ENCODE assay signal across 10 cellular contexts in genomic region chr18:79070486-79070885, GRCh38. TPM values are rescaled to one million over a fixed set of nuclear protein-coding genes. Genes with fewer than 3 reads are reported as not detected.
DNase-seq lines count a peak whose midpoint lies in the region; ATAC-seq and TF ChIP-seq lines count a peak whose summit lies in the region.
"Had no signal": no experiment of that assay in that cellular context is flagged by ENCODE, and none has a peak within 500 bp of the region (broad histone marks: within the 10 kb centered on the region; RNA-seq: fewer than 3 reads in every experiment).

No MANE protein-coding gene starts in this region.

- no peak overlapping the region for H2BK120ac ChIP-seq in mesenchymal stem cell (ENCODE audit: low read depth, low read length)

- no peak overlapping the region for H2BK15ac ChIP-seq in mesenchymal stem cell (ENCODE audit: low read depth, poor library complexity, severe bottlenecking)

- WGBS in mesenchymal stem cell, result 93% methylated on average over 2 of the region's 3 CpGs

- H4K8ac ChIP-seq in mesenchymal stem cell (ENCODE audit: low read length), result no peak overlapping the region

- no peak overlapping the region for H2BK5ac ChIP-seq in mesenchymal stem cell (ENCODE audit: low read depth, low read length, poor library complexity, severe bottlenecking)

- H3K9me3 ChIP-seq in A673 (ENCODE audit: low read depth, low read length, poor library complexity, severe bottlenecking), result no peaks in the 10 kb centered on the region
- no peaks in the 10 kb centered on the region for H3K9me3 ChIP-seq in HAP-1
- no peaks in the 10 kb centered on the region for H3K9me3 ChIP-seq in adipocyte (ENCODE audit: control insufficient read depth, low read length)
- no peaks in the 10 kb centered on the region for H3K9me3 ChIP-seq in mesenchymal stem cell (ENCODE audit: control insufficient read depth, low read length)
- H3K9me3 ChIP-seq: adrenal gland had no signal

- peak overlapping the region; percentile 55 for H3K4me2 ChIP-seq in mesenchymal stem cell (ENCODE audit: low read length, poor library complexity, severe bottlenecking)

- H3K4me3 ChIP-seq in A673 (ENCODE audit: low read depth, low read length, poor library complexity, severe bottlenecking) (peak overlapping the region; percentile 81), HAP-1 (peak overlapping the region; percentile 65), adipocyte (ENCODE audit: low read length) (peak overlapping the region; percentile 84), mesenchymal stem cell (ENCODE audit: insufficient read depth in 1 of 2, low read depth in 1 of 2, low read length in 2 of 2) (peak overlapping the region in 1 of 2 experiments; percentile 81)

- H3K36me3 ChIP-seq in A673 (ENCODE audit: insufficient read depth, low read length, poor library complexity, severe bottlenecking) (no peaks in the 10 kb centered on the region), HAP-1 (replicated peaks) (no peaks in the 10 kb centered on the region; the same call in 1 of the 2 replicates), adipocyte (ENCODE audit: control insufficient read depth, insufficient read depth, low read length, severe bottlenecking) (no peaks in the 10 kb centered on the region), mesenchymal stem cell (ENCODE audit: control insufficient read depth in 1 of 2, insufficient read depth in 2 of 2, low read depth in 1 of 2, low read length in 2 of 2) (peaks cover 0 to 11% of the 10 kb centered on the region in 2 experiments)
- H3K36me3 ChIP-seq: adrenal gland had no signal

- no peak overlapping the region for H3K14ac ChIP-seq in mesenchymal stem cell (ENCODE audit: low read length in 2 of 2)

- no peaks in the 10 kb centered on the region for H3K27me3 ChIP-seq in A673 (replicated peaks; ENCODE audit: insufficient read depth, low read depth, low read length, poor library complexity)
- H3K27me3 ChIP-seq in HAP-1 (ENCODE audit: low read depth), result no peaks in the 10 kb centered on the region
- H3K27me3 ChIP-seq in adipocyte (replicated peaks; ENCODE audit: control insufficient read depth, insufficient read depth, low read length), result no peaks in the 10 kb centered on the region
- H3K27me3 ChIP-seq in mesenchymal stem cell (ENCODE audit: control insufficient read depth in 1 of 2, insufficient read depth in 1 of 2, low read length in 2 of 2), result no peaks in the 10 kb centered on the region
- H3K27me3 ChIP-seq: adrenal gland had no signal

- H2AFZ ChIP-seq in mesenchymal stem cell (ENCODE audit: low read depth, low read length), result no peak overlapping the region

- no peak overlapping the region for H4K91ac ChIP-seq in mesenchymal stem cell (ENCODE audit: low read length)

- H3K18ac ChIP-seq in mesenchymal stem cell (ENCODE audit: low read depth in 1 of 2, low read length in 2 of 2), result no peak overlapping the region

- no peak overlapping the region for H3K4ac ChIP-seq in mesenchymal stem cell (ENCODE audit: low read depth in 1 of 2, low read length in 2 of 2)

- no peak for ATAC-seq in HG03280 (IDR thresholded peaks at IDR 0.05; ENCODE audit: unreplicated experiment)

- H3K9ac ChIP-seq in adipocyte (ENCODE audit: low read length) (peak overlapping the region; percentile 90), mesenchymal stem cell (ENCODE audit: low read length) (peak overlapping the region; percentile 97)

- BruUV-seq in A673 (replicated peaks; lab: Mats Ljungman, UMichigan), result no TSS peak

- H3K27ac ChIP-seq in A673 (ENCODE audit: low read depth, low read length, poor library complexity, severe bottlenecking), result no peak overlapping the region
- no peak overlapping the region for H3K27ac ChIP-seq in mesenchymal stem cell (ENCODE audit: low read length, poor library complexity, severe bottlenecking)

- H3K23ac ChIP-seq in mesenchymal stem cell (ENCODE audit: low read length in 2 of 2), result no peak overlapping the region

- H3K79me1 ChIP-seq in mesenchymal stem cell (replicated peaks; ENCODE audit: low read length, poor library complexity, severe bottlenecking), result peaks cover 16% of the 10 kb centered on the region

- in situ Hi-C loops in HAP-1 (cut with MboI; ENCODE audit: low sequenced_read_pairs), result no loop called here

- TF ChIP-seq CTCF in A673 (conservative IDR thresholded peaks at IDR 0.05; ENCODE audit: low read depth, low read length) (no peak), GM10248 (IDR thresholded peaks at IDR 0.05; ENCODE audit: control extremely low read depth, extremely low read depth, low read depth, missing control alignments) (no peak)

- no peak overlapping the region for H2AK5ac ChIP-seq in mesenchymal stem cell (ENCODE audit: low read length, severe bottlenecking)

- POLR2A ChIA-PET in A673 (lab: Charles Lee; ENCODE audit: low non-redundant PET), result no interaction called here
- POLR2A ChIA-PET in GM10248 (lab: Yijun Ruan, JAX), result no interaction called here

- intact Hi-C loops in A673 (cut with micrococcal nuclease; ENCODE audit: unreplicated experiment), result no loop called here

- no peak for DNase-seq in A673 (ENCODE audit: low spot score)
- DNase-seq in HAP-1 (ENCODE audit: low spot score in 2 of 2), result no peak
- DNase-seq in adipocyte (ENCODE audit: low read depth), result no peak
- no peak for DNase-seq in mesenchymal stem cell
- no peak for DNase-seq in NCI-H774 (lab: John Stamatoyannopoulos, UW)
- no peak for DNase-seq in DMS79 treated with DMSO at 0.1 percent for 48 hours (lab: John Stamatoyannopoulos, UW)
- DNase-seq in GM10248 (ENCODE audit: extremely low spot score), result no peak
- DNase-seq: adrenal gland, NCI-H1048 had no signal

- H3K4me1 ChIP-seq in A673 (ENCODE audit: insufficient read depth, low read length, poor library complexity, severe bottlenecking) (no peaks in the 10 kb centered on the region), HAP-1 (peaks cover 3% of the 10 kb centered on the region; the same call in 1 of the 2 replicates), adipocyte (ENCODE audit: control insufficient read depth, insufficient read depth, low read length) (peaks cover 23% of the 10 kb centered on the region), mesenchymal stem cell (ENCODE audit: control insufficient read depth, insufficient read depth, low read depth, low read length) (peaks cover 6% of the 10 kb centered on the region)

- H2BK12ac ChIP-seq in mesenchymal stem cell (ENCODE audit: low read length in 2 of 2), result no peak overlapping the region

- CTCF ChIA-PET in A673 (lab: Charles Lee), result no interaction called here
- CTCF ChIA-PET in GM10248 (lab: Yijun Ruan, JAX), result interaction anchor here (0.7 kb wide), 1 partner anchor 24 kb away, joined by 3 read pairs; no protein-coding TSS in a partner anchor

RNA-seq across cellular contexts. Expression of gene ATP9B, which starts 1.3 kb away (rescaled TPM):
- total RNA-seq in A673 (2021), result 17.9 and 22.3 TPM in 2 replicates
- polyA plus RNA-seq in mesenchymal stem cell (2013, experiment 1 of 2), result 8.4 TPM
- polyA plus RNA-seq in mesenchymal stem cell (2013, experiment 2 of 2), result 8.0 TPM
